ENCODE assay signal across 8 cellular contexts in the genomic region with DNA sequence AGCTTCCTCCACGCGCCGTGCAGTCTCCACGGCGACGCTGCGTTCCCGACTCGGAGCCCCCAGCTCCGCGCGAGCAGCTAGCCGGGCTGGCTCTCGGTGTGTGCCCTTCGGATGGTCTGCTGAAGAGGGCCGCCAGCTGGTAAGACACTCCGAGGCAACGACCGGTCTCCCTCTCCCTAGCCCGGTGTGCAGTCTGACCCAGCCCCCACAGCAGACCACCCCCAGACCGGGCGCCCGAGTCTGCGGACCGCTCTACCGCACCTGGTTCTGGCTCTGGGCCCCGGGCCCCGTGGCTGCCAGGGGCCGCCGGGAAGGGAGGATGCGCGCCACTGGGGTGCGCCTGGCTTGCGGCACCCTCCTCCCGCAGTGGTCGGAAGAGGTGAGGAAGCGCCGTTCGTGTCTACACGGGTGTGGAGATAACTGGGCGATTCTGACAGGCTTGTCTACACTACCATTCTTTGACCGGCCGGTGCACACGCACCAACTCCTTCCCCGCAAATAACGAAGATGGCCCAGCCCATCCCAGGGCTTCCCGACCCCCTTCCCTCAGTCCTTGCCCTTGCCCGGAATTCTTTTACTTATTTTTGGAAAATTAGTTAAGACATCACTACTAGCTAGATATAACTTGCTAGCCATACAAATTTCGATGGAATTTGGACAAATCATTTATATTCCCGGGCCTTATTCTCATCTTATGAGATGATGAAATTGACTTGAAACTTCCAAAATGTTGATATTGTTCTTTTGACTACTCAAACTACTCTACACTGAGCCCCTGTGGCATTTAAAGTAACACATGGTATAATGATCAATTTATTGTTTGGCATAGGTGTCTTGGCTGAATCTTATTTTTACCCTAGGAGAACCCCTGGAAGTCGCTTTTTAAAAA. TPM values are rescaled to one million over a fixed set of nuclear protein-coding genes. Genes with fewer than 3 reads are reported as not detected.
DNase-seq lines count a peak whose midpoint lies in the region; ATAC-seq, FAIRE-seq and TF ChIP-seq lines count a peak whose summit lies in the region.

No MANE protein-coding gene starts in this region.

- H2BK5ac ChIP-seq in IMR-90 (ENCODE audit: low read depth, low read length, poor library complexity, severe bottlenecking) = no peak overlapping the region

- no peak overlapping the region for H2AK9ac ChIP-seq in IMR-90 (replicated peaks; ENCODE audit: low read depth, low read length, poor library complexity)

- no peak overlapping the region for H3K27ac Mint-ChIP-seq in activated CD4-positive, alpha-beta memory T cell treated with anti-CD3 and anti-CD28 coated beads, Interleukin-2, amount 10 ng/mL, durations not matched to agents 7 days and 5 days
- H3K27ac Mint-ChIP-seq in neural progenitor cell = peak overlapping the region; percentile 80

- H3K27me3 ChIP-seq in IMR-90 (ENCODE audit: control insufficient read depth, insufficient read depth, low read length) (peaks cover 15% of the 10 kb centered on the region), esophagus muscularis mucosa (no peaks in the 10 kb centered on the region), neural progenitor cell (no peaks in the 10 kb centered on the region)

- H3K4me3 ChIP-seq in IMR-90 (ENCODE audit: insufficient read depth, low read depth, low read length) (peak overlapping the region; percentile 56), esophagus muscularis mucosa (peak overlapping the region; percentile 72 to 73 (median 73)), neural progenitor cell (peak overlapping the region; percentile 63)

- no peak overlapping the region for H3K4ac ChIP-seq in IMR-90 (ENCODE audit: low read depth, low read length)

- peak overlapping the region; percentile 63 for H3K4me3 Mint-ChIP-seq in activated CD4-positive, alpha-beta memory T cell treated with anti-CD3 and anti-CD28 coated beads, Interleukin-2, amount 10 ng/mL, durations not matched to agents 7 days and 5 days
- H3K4me3 Mint-ChIP-seq in neural progenitor cell = peak overlapping the region; percentile 88

- H2AFZ ChIP-seq in IMR-90 (replicated peaks; ENCODE audit: low read length, poor library complexity) (peak overlapping the region; percentile 90), neural progenitor cell (replicated peaks) (peak overlapping the region; percentile 55)

- no TSS peak for BruUV-seq in IMR-90 (replicated peaks; lab: Mats Ljungman, UMichigan)

- no peak overlapping the region for H4K91ac ChIP-seq in IMR-90 (ENCODE audit: insufficient read depth, low read depth, low read length)

- no CpG with 5 or more reads among the region's 51 CpGs for WGBS in IMR-90 (ENCODE audit: extremely low coverage in 2 of 2, insufficient read length in 1 of 2), 2 experiments
- 11% methylated on average over 14 of the region's 51 CpGs for WGBS in esophagus muscularis mucosa

- H2BK20ac ChIP-seq in IMR-90 (ENCODE audit: low read depth, low read length) = no peak overlapping the region

- intact Hi-C loops in IMR-90 (cut with micrococcal nuclease) (no loop called here), esophagus muscularis mucosa (cut with DNase I) (loop anchor here (5.0 kb wide), 1 partner anchor 41 kb away; no protein-coding TSS in a partner anchor)

- no peaks in the 10 kb centered on the region for H3K79me1 ChIP-seq in IMR-90 (ENCODE audit: low read depth in 1 of 2, low read length in 2 of 2)

- no peak overlapping the region for H4K8ac ChIP-seq in IMR-90 (ENCODE audit: low read depth in 2 of 2, low read length in 2 of 2)

- in situ Hi-C loops in IMR-90 (cut with MboI; ENCODE audit: low sequenced_read_pairs) = no loop called here

- H4K20me1 ChIP-seq in IMR-90 (ENCODE audit: insufficient read depth, low read length) (no peaks in the 10 kb centered on the region), neural progenitor cell (ENCODE audit: low read depth) (no peaks in the 10 kb centered on the region)

- H3K27ac ChIP-seq in IMR-90 (ENCODE audit: insufficient read depth, low read length) = no peak overlapping the region
- peak overlapping the region; percentile 73 to 84 (median 78) for H3K27ac ChIP-seq in esophagus muscularis mucosa (replicated peaks in 1 of 4)
- no peak overlapping the region for H3K27ac ChIP-seq in neural progenitor cell

- ATAC-seq in GM21576 (IDR thresholded peaks at IDR 0.05; ENCODE audit: unreplicated experiment) = peak; percentile 36
- ATAC-seq in IMR-90 (ENCODE audit: low read depth) = peak; percentile 65
- no peak for ATAC-seq in HG03469 (IDR thresholded peaks at IDR 0.05; ENCODE audit: unreplicated experiment)

- TF ChIP-seq EP300 in esophagus muscularis mucosa (IDR thresholded peaks at IDR 0.05) = no peak

- no peak overlapping the region for H3K18ac ChIP-seq in IMR-90 (ENCODE audit: low read depth, low read length)

- H3K14ac ChIP-seq in IMR-90 (replicated peaks; ENCODE audit: low read depth, low read length) = no peak overlapping the region

- H3K56ac ChIP-seq in IMR-90 (ENCODE audit: extremely low read depth, insufficient read depth, low read length) = no peak overlapping the region

- dilution Hi-C loops in IMR-90 (cut with HindIII; ENCODE audit: low sequenced_read_pairs, unreplicated experiment) = no loop called here

- H3K9ac ChIP-seq in IMR-90 (ENCODE audit: low read depth, low read length) (no peak overlapping the region), neural progenitor cell (no peak overlapping the region)

- FAIRE-seq in GM12892 (lab: Jason Lieb, UNC) = no peak

- no peaks in the 10 kb centered on the region for H3K9me1 ChIP-seq in IMR-90 (ENCODE audit: insufficient read depth, low read length)

- TF ChIP-seq POLR2A in IMR-90 (IDR thresholded peaks at IDR 0.05; ENCODE audit: low read depth, low read length) (no peak), esophagus muscularis mucosa (IDR thresholded peaks at IDR 0.05; ENCODE audit: low read depth) (no peak), GM12892 (IDR thresholded peaks at IDR 0.05; ENCODE audit: low read depth, low read length) (no peak)

- CTCF ChIA-PET in IMR-90 (lab: Yijun Ruan, JAX) = interaction anchor here (0.7 kb wide), 1 partner anchor 32 kb away, joined by 3 read pairs; no protein-coding TSS in a partner anchor
- CTCF ChIA-PET in activated CD4-positive, alpha-beta memory T cell treated with anti-CD3 and anti-CD28 coated beads, Interleukin-2, amount 10 ng/mL, durations not matched to agents 7 days and 5 days (lab: Charles Lee) = interaction anchor here (0.8 to 1.7 kb wide), 6 partner anchors 10 to 410 kb away, joined by 3 to 4 read pairs (median 4); no protein-coding TSS in a partner anchor

- peaks cover 14% of the 10 kb centered on the region for H3F3A ChIP-seq in neural progenitor cell (ENCODE audit: low read depth)

- TF ChIP-seq RAD21 in IMR-90 (IDR thresholded peaks at IDR 0.05; ENCODE audit: low read length) = no peak

- POLR2A ChIA-PET in IMR-90 (lab: Charles Lee; ENCODE audit: unreplicated experiment) = interaction anchor here (0.6 kb wide), 1 partner anchor 1310 kb away, joined by 4 read pairs; no protein-coding TSS in a partner anchor
- POLR2A ChIA-PET in activated CD4-positive, alpha-beta memory T cell treated with anti-CD3 and anti-CD28 coated beads, Interleukin-2, amount 10 ng/mL, durations not matched to agents 7 days and 5 days (lab: Charles Lee) = no interaction called here

- H3K4me1 Mint-ChIP-seq in activated CD4-positive, alpha-beta memory T cell treated with anti-CD3 and anti-CD28 coated beads, Interleukin-2, amount 10 ng/mL, durations not matched to agents 7 days and 5 days = peaks cover 13% of the 10 kb centered on the region
- H3K4me1 Mint-ChIP-seq in neural progenitor cell = peaks cover 25% of the 10 kb centered on the region

- no peak overlapping the region for H2BK120ac ChIP-seq in IMR-90 (ENCODE audit: low read depth, low read length)

- no peak overlapping the region for H2AK5ac ChIP-seq in IMR-90 (ENCODE audit: low read depth, low read length)

- H3K9me3 Mint-ChIP-seq in activated CD4-positive, alpha-beta memory T cell treated with anti-CD3 and anti-CD28 coated beads, Interleukin-2, amount 10 ng/mL, durations not matched to agents 7 days and 5 days = no peaks in the 10 kb centered on the region
- H3K9me3 Mint-ChIP-seq in neural progenitor cell = no peaks in the 10 kb centered on the region

- DNase-seq in ELR (ENCODE audit: low read depth) = peak; percentile 29
- DNase-seq in IMR-90 = peak; percentile 15
- peak; percentile 57 for DNase-seq in activated CD4-positive, alpha-beta memory T cell treated with anti-CD3 and anti-CD28 coated beads, Interleukin-2, amount 10 ng/mL, durations not matched to agents 7 days and 5 days
- no peak for DNase-seq in esophagus muscularis mucosa (ENCODE audit: extremely low spot score)
- peak; percentile 81 for DNase-seq in neural progenitor cell (ENCODE audit: low spot score)
- no peak for DNase-seq in GM12892 (ENCODE audit: insufficient read length)

- TF ChIP-seq CTCF in IMR-90 (conservative IDR thresholded peaks at IDR 0.05; ENCODE audit: low read depth, low read length) (no peak), esophagus muscularis mucosa (IDR thresholded peaks at IDR 0.05) (no peak), neural progenitor cell (IDR thresholded peaks at IDR 0.05) (peak; percentile 7)

- peaks cover 39% of the 10 kb centered on the region for H3K27me3 Mint-ChIP-seq in activated CD4-positive, alpha-beta memory T cell treated with anti-CD3 and anti-CD28 coated beads, Interleukin-2, amount 10 ng/mL, durations not matched to agents 7 days and 5 days
- H3K27me3 Mint-ChIP-seq in neural progenitor cell (ENCODE audit: insufficient read depth, low read depth) = peaks cover 5% of the 10 kb centered on the region

- H3K36me3 ChIP-seq in IMR-90 (ENCODE audit: control insufficient read depth, insufficient read depth, low read length) (no peaks in the 10 kb centered on the region), esophagus muscularis mucosa (no peaks in the 10 kb centered on the region), neural progenitor cell (no peaks in the 10 kb centered on the region)

- H2BK15ac ChIP-seq in IMR-90 (ENCODE audit: low read depth, low read length) = no peak overlapping the region

- H3K23ac ChIP-seq in IMR-90 (ENCODE audit: low read depth, low read length) = no peak overlapping the region

- no peaks in the 10 kb centered on the region for H3K36me3 Mint-ChIP-seq in activated CD4-positive, alpha-beta memory T cell treated with anti-CD3 and anti-CD28 coated beads, Interleukin-2, amount 10 ng/mL, durations not matched to agents 7 days and 5 days (ENCODE audit: low read depth)
- no peaks in the 10 kb centered on the region for H3K36me3 Mint-ChIP-seq in neural progenitor cell

- no peaks in the 10 kb centered on the region for H3K9me3 ChIP-seq in IMR-90 (ENCODE audit: control insufficient read depth, insufficient read depth, low read length)
- no peaks in the 10 kb centered on the region for H3K9me3 ChIP-seq in esophagus muscularis mucosa
- H3K9me3 ChIP-seq in neural progenitor cell (ENCODE audit: low read depth) = no peaks in the 10 kb centered on the region

- no peak overlapping the region for H4K5ac ChIP-seq in IMR-90 (ENCODE audit: low read depth, low read length)

- H3K4me1 ChIP-seq in IMR-90 (ENCODE audit: control insufficient read depth, insufficient read depth, low read length) (no peaks in the 10 kb centered on the region), esophagus muscularis mucosa (peaks cover 6 to 19% (median 16%) of the 10 kb centered on the region in 4 donors), neural progenitor cell (peaks cover 24% of the 10 kb centered on the region)

- H3K79me2 ChIP-seq in neural progenitor cell (ENCODE audit: low read depth) = peaks cover 12% of the 10 kb centered on the region

- H3K4me2 ChIP-seq in IMR-90 (ENCODE audit: low read depth, low read length) = peak overlapping the region; percentile 71
- H3K4me2 ChIP-seq in neural progenitor cell = peak overlapping the region; percentile 82

RNA-seq across cellular contexts. Expression of gene ERICH2, which starts 1.1 kb away (rescaled TPM):
- total RNA-seq in IMR-90 (2012; rRNA removed) (not detected in 2 replicates), esophagus muscularis mucosa (1 to 10 TPM in 1 of 4 donors, not detected in 3; 1.7 TPM), neural progenitor cell (ENCODE audit: low replicate concordance) (0.43 and 2.7 TPM in 2 replicates)
- not detected in 2 replicates for polyA plus RNA-seq in IMR-90 (2012; rRNA removed)
- not detected in 2 replicates for polyA plus RNA-seq in IMR-90 (2012; cell fraction: cytosol; rRNA removed)
- polyA plus RNA-seq in IMR-90 (2012; cell fraction: nucleus; rRNA removed; ENCODE audit: low replicate concordance) = not detected in 2 replicates
- not detected for total RNA-seq in activated CD4-positive, alpha-beta memory T cell treated with anti-CD3 and anti-CD28 coated beads, Interleukin-2, amount 10 ng/mL, durations not matched to agents 7 days and 5 days
- polyA plus RNA-seq in GM12892 (2012; ENCODE audit: missing spikeins) = not detected

RNA-seq across cellular contexts. Expression of gene GAD1, which starts 45.4 kb away (rescaled TPM):
- total RNA-seq in IMR-90 (2012; rRNA removed) (not detected in 2 replicates), esophagus muscularis mucosa (not detected), neural progenitor cell (ENCODE audit: low replicate concordance) (5.2 and 10.7 TPM in 2 replicates)
- not detected in 2 replicates for polyA plus RNA-seq in IMR-90 (2012; rRNA removed)
- polyA plus RNA-seq in IMR-90 (2012; cell fraction: cytosol; rRNA removed) = 0.08 TPM in 1 of 2 replicates, not detected in the other
- 0.03 and 0.06 TPM in 2 replicates for polyA plus RNA-seq in IMR-90 (2012; cell fraction: nucleus; rRNA removed; ENCODE audit: low replicate concordance)
- 1 to 10 TPM; 1.5 to 2.2 TPM for total RNA-seq in activated CD4-positive, alpha-beta memory T cell treated with anti-CD3 and anti-CD28 coated beads, Interleukin-2, amount 10 ng/mL, durations not matched to agents 7 days and 5 days
- 0.59 TPM for polyA plus RNA-seq in GM12892 (2012; ENCODE audit: missing spikeins)

RNA-seq across cellular contexts. Expression of gene SP5, which starts 56.2 kb away (rescaled TPM):
- not detected in 2 replicates for total RNA-seq in IMR-90 (2012; rRNA removed)
- not detected in 2 replicates for polyA plus RNA-seq in IMR-90 (2012; rRNA removed)
- polyA plus RNA-seq in IMR-90 (2012; cell fraction: cytosol; rRNA removed) = not detected in 2 replicates
- not detected in 2 replicates for polyA plus RNA-seq in IMR-90 (2012; cell fraction: nucleus; rRNA removed; ENCODE audit: low replicate concordance)
- total RNA-seq in activated CD4-positive, alpha-beta memory T cell treated with anti-CD3 and anti-CD28 coated beads, Interleukin-2, amount 10 ng/mL, durations not matched to agents 7 days and 5 days = not detected
- total RNA-seq in esophagus muscularis mucosa = under 1 TPM in 2 of 4 donors, not detected in 2; 0.32 to 0.63 TPM
- 3.0 and 8.5 TPM in 2 replicates for total RNA-seq in neural progenitor cell (ENCODE audit: low replicate concordance)
- not detected for polyA plus RNA-seq in GM12892 (2012; ENCODE audit: missing spikeins)

Comparison
In these comparisons a context has a peak if more than half of its experiments do, and no peak if none do; other contexts are left out.
1. DNase-seq: peak in ELR (single experiment), IMR-90 (single experiment), activated CD4-positive, alpha-beta memory T cell treated with anti-CD3 and anti-CD28 coated beads, Interleukin-2, amount 10 ng/mL, durations not matched to agents 7 days and 5 days (single experiment) and neural progenitor cell (single experiment); none in esophagus muscularis mucosa (single experiment) and GM12892 (single experiment).
2. H3K27ac ChIP-seq: peak in esophagus muscularis mucosa (4 of 4); none in IMR-90 (single experiment) and neural progenitor cell (single experiment).
3. Peak in every context shown above with its lines, with median percentiles within 50 percentile points of each other: H3K4me3 ChIP-seq.